Comparison of ENCODE assay signal across 22 cellular contexts in genomic region chr22:47277001-47277400, GRCh38.
"Had no signal": no experiment of that assay in that cellular context is flagged by ENCODE, and none has a peak within 500 bp of the region (broad histone marks: within the 10 kb centered on the region; RNA-seq: fewer than 3 reads in every experiment).

No MANE protein-coding gene starts in this region.

- H3K36me3 ChIP-seq: left ventricle myocardium inferior, pancreas, prostate gland, spleen, suprapubic skin, tibial nerve, vagina had no signal

- H3K9me3 Mint-ChIP-seq: immature natural killer cell; memory B cell; naive thymus-derived CD8-positive, alpha-beta T cell; stimulated activated effector memory CD8-positive, alpha-beta T cell treated with anti-CD3 and anti-CD28 coated beads, Interleukin-12 subunit alpha, Interleukin-12 subunit beta, amount 100 ng/mL, for 72 hours; stimulated activated naive CD8-positive, alpha-beta T cell treated with anti-CD3 and anti-CD28 coated beads, Interleukin-15, Interleukin-2, amounts not matched to agents 100 ng/mL and 50 ng/mL, for 24 hours had no signal

- H3K4me1 Mint-ChIP-seq: immature natural killer cell; memory B cell; naive thymus-derived CD8-positive, alpha-beta T cell; nephron; neural crest cell; stimulated activated effector memory CD8-positive, alpha-beta T cell treated with anti-CD3 and anti-CD28 coated beads, Interleukin-12 subunit alpha, Interleukin-12 subunit beta, amount 100 ng/mL, for 72 hours had no signal

- ATAC-seq: naive thymus-derived CD8-positive, alpha-beta T cell; pancreas; stimulated activated effector memory CD8-positive, alpha-beta T cell treated with anti-CD3 and anti-CD28 coated beads, Interleukin-12 subunit alpha, Interleukin-12 subunit beta, amount 100 ng/mL, for 72 hours had no signal

- DNase-seq: hypothalamus; immature natural killer cell; left ventricle myocardium inferior; nucleus accumbens; retina; right cardiac atrium; small intestine; spleen; stimulated activated CD4-positive, alpha-beta T cell treated with anti-CD3 and anti-CD28 coated beads, Interleukin-4, amount 100 ng/mL, for 24 hours; stimulated activated naive CD4-positive, alpha-beta T cell had no signal

- H3K36me3 Mint-ChIP-seq: immature natural killer cell; memory B cell; naive thymus-derived CD8-positive, alpha-beta T cell; stimulated activated effector memory CD8-positive, alpha-beta T cell treated with anti-CD3 and anti-CD28 coated beads, Interleukin-12 subunit alpha, Interleukin-12 subunit beta, amount 100 ng/mL, for 72 hours; type B pancreatic cell had no signal

- H3K4me3 Mint-ChIP-seq: immature natural killer cell; memory B cell; naive thymus-derived CD8-positive, alpha-beta T cell; nephron; neural crest cell; stimulated activated effector memory CD8-positive, alpha-beta T cell treated with anti-CD3 and anti-CD28 coated beads, Interleukin-12 subunit alpha, Interleukin-12 subunit beta, amount 100 ng/mL, for 72 hours; stimulated activated naive CD8-positive, alpha-beta T cell treated with anti-CD3 and anti-CD28 coated beads, Interleukin-15, Interleukin-2, amounts not matched to agents 100 ng/mL and 50 ng/mL, for 24 hours; type B pancreatic cell had no signal

- H3K27me3 ChIP-seq: pancreas, tibial nerve, vagina had no signal

- H3K27ac ChIP-seq: left ventricle myocardium inferior, pancreas, prostate gland, spleen, suprapubic skin, tibial nerve, vagina had no signal

- H3K27me3 Mint-ChIP-seq: memory B cell had no signal

- H3K4me1 ChIP-seq: left ventricle myocardium inferior, pancreas, prostate gland, spleen, vagina had no signal

- H3K4me3 ChIP-seq: left ventricle myocardium inferior, pancreas, prostate gland, spleen, suprapubic skin, tibial nerve, vagina had no signal

- H3K9me3 ChIP-seq: left ventricle myocardium inferior, pancreas, prostate gland, spleen, suprapubic skin, tibial nerve, vagina had no signal

- H3K27ac Mint-ChIP-seq: immature natural killer cell; memory B cell; nephron; stimulated activated effector memory CD8-positive, alpha-beta T cell treated with anti-CD3 and anti-CD28 coated beads, Interleukin-12 subunit alpha, Interleukin-12 subunit beta, amount 100 ng/mL, for 72 hours; stimulated activated naive CD8-positive, alpha-beta T cell treated with anti-CD3 and anti-CD28 coated beads, Interleukin-15, Interleukin-2, amounts not matched to agents 100 ng/mL and 50 ng/mL, for 24 hours; type B pancreatic cell had no signal
